ENCODE assay signal across 2 cellular contexts in genomic region chr6:116381000-116381399, GRCh38.
TF ChIP-seq lines count a peak whose summit lies in the region.

No MANE protein-coding gene starts in this region.

TF ChIP-seq in A549, 52 proteins besides CTCF, POLR2A, EP300 and RAD21 (continued from another document):
- TF ChIP-seq NFE2L2 (conservative IDR thresholded peaks at IDR 0.05; ENCODE audit: low read length) (no peak), HOXB5 (CRISPR knock-in tag; IDR thresholded peaks at IDR 0.05) (no peak), HOXA7 (CRISPR knock-in tag; IDR thresholded peaks at IDR 0.05) (no peak), HOXB13 (CRISPR knock-in tag; IDR thresholded peaks at IDR 0.05; ENCODE audit: low read depth) (no peak)

TF ChIP-seq in IMR-90, 13 proteins besides CTCF, POLR2A, EP300 and RAD21 (continued from another document):
- TF ChIP-seq, protein P1, sequence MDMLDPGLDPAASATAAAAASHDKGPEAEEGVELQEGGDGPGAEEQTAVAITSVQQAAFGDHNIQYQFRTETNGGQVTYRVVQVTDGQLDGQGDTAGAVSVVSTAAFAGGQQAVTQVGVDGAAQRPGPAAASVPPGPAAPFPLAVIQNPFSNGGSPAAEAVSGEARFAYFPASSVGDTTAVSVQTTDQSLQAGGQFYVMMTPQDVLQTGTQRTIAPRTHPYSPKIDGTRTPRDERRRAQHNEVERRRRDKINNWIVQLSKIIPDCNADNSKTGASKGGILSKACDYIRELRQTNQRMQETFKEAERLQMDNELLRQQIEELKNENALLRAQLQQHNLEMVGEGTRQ (IDR thresholded peaks at IDR 0.05; ENCODE audit: low read depth, low read length): no peak
- TF ChIP-seq SMC3 (IDR thresholded peaks at IDR 0.05; ENCODE audit: low read depth, low read length) (no peak), MXI1 (IDR thresholded peaks at IDR 0.05; ENCODE audit: borderline replicate concordance, low read depth, low read length) (no peak), MAZ (IDR thresholded peaks at IDR 0.05; ENCODE audit: borderline replicate concordance, low read depth, low read length) (no peak), RCOR1 (IDR thresholded peaks at IDR 0.05; ENCODE audit: insufficient replicate concordance, low read length) (no peak), CEBPB (IDR thresholded peaks at IDR 0.05; ENCODE audit: low read depth, low read length) (no peak), ELK1 (IDR thresholded peaks at IDR 0.05; ENCODE audit: borderline replicate concordance, low read depth, low read length) (no peak), NFE2L2 (IDR thresholded peaks at IDR 0.05; ENCODE audit: low read depth, low read length) (no peak), RFX5 (IDR thresholded peaks at IDR 0.05; ENCODE audit: low read depth, low read length) (no peak), BHLHE40 (IDR thresholded peaks at IDR 0.05; ENCODE audit: low read depth, low read length) (no peak)
